9 cellular contexts compared by ENCODE assay signal in genomic region chr12:53985358-53985899, GRCh38. TPM values are rescaled to one million over a fixed set of nuclear protein-coding genes. Genes with fewer than 3 reads are reported as not detected.
DNase-seq lines count a peak whose midpoint lies in the region; ATAC-seq and TF ChIP-seq lines count a peak whose summit lies in the region.
"Had no signal": no experiment of that assay in that cellular context is flagged by ENCODE, and none has a peak within 500 bp of the region (broad histone marks: within the 10 kb centered on the region; RNA-seq: fewer than 3 reads in every experiment).

No MANE protein-coding gene starts in this region.

- H3K9ac ChIP-seq in HUES6 (ENCODE audit: low read length) (peak overlapping the region; percentile 64), neural cell (ENCODE audit: low read length) (no peak overlapping the region)

- TF ChIP-seq EP300 in neural cell (conservative IDR thresholded peaks at IDR 0.05; ENCODE audit: poor library complexity, severe bottlenecking) = no peak

- no peak for TF ChIP-seq CTCF in brain (conservative IDR thresholded peaks at IDR 0.05)
- no peak for TF ChIP-seq CTCF in neural cell (IDR thresholded peaks at IDR 0.05; ENCODE audit: poor library complexity, severe bottlenecking)

- no peak overlapping the region for H3K4me2 ChIP-seq in neural cell (ENCODE audit: low read length)

- no peaks in the 10 kb centered on the region for H4K20me1 ChIP-seq in neural cell (ENCODE audit: insufficient read depth)

- H3K9me3 Mint-ChIP-seq in CD4-positive, CD25-positive, alpha-beta regulatory T cell = peaks cover 0 to 9% (median 0%) of the 10 kb centered on the region in 7 donors
- H3K9me3 Mint-ChIP-seq in brain = peaks cover 0 to 18% (median 0%) of the 10 kb centered on the region in 5 experiments

- peaks cover 30% of the 10 kb centered on the region for H3K4me1 ChIP-seq in CD4-positive, CD25-positive, alpha-beta regulatory T cell (ENCODE audit: control insufficient read depth, insufficient read depth, low read length, poor library complexity, severe bottlenecking)
- 0 out of 2 replicates have a peak, but pooled peaks cover 3% of the 10 kb centered on the region for H3K4me1 ChIP-seq in HUES6 (ENCODE audit: control insufficient read depth, insufficient read depth, low read length)

- no peaks in the 10 kb centered on the region for H3K36me3 Mint-ChIP-seq in CD4-positive, CD25-positive, alpha-beta regulatory T cell
- H3K36me3 Mint-ChIP-seq in brain = no peaks in the 10 kb centered on the region

- H3K4me3 ChIP-seq in CD4-positive, CD25-positive, alpha-beta regulatory T cell (ENCODE audit: low read depth, low read length) = no peak overlapping the region
- H3K4me3 ChIP-seq in HUES6 (ENCODE audit: low read depth, low read length) (peak overlapping the region; percentile 39), neural cell (ENCODE audit: low read length) (peak overlapping the region; percentile 52)

- H3K79me2 ChIP-seq in neural cell (replicated peaks; ENCODE audit: insufficient read depth, low read length) = no peaks in the 10 kb centered on the region

- H3F3A ChIP-seq in neural cell (ENCODE audit: insufficient read depth, low read length, poor library complexity, severe bottlenecking) = no peaks in the 10 kb centered on the region

- H3K9me2 ChIP-seq in neural cell (ENCODE audit: insufficient read depth, low read length) = no peaks in the 10 kb centered on the region

- no peak overlapping the region for H3K27ac ChIP-seq in CD4-positive, CD25-positive, alpha-beta regulatory T cell (ENCODE audit: insufficient read depth, low read length, poor library complexity, severe bottlenecking)
- H3K27ac ChIP-seq in HUES6 (ENCODE audit: low read depth, low read length) (no peak overlapping the region), neural cell (ENCODE audit: low read length) (no peak overlapping the region)

- H3K27me3 Mint-ChIP-seq in CD4-positive, CD25-positive, alpha-beta regulatory T cell = peaks cover 96% of the 10 kb centered on the region
- H3K27me3 Mint-ChIP-seq in brain = peaks cover 100% of the 10 kb centered on the region

- H3K27me3 ChIP-seq in CD4-positive, CD25-positive, alpha-beta regulatory T cell (ENCODE audit: control insufficient read depth, insufficient read depth, low read length) = peaks cover 58% of the 10 kb centered on the region
- H3K27me3 ChIP-seq in HUES6 (ENCODE audit: control insufficient read depth, insufficient read depth, low read length) (peaks cover 100% of the 10 kb centered on the region), neural cell (ENCODE audit: insufficient read depth, low read depth, low read length) (peaks cover 100% of the 10 kb centered on the region)

- ATAC-seq in CD4-positive, CD25-positive, alpha-beta regulatory T cell (ENCODE audit: low read depth in 2 of 2) = no peak
- ATAC-seq in HG02588 (IDR thresholded peaks at IDR 0.05; ENCODE audit: unreplicated experiment) (no peak), GM19351 (IDR thresholded peaks at IDR 0.05; ENCODE audit: unreplicated experiment) (no peak), GM21381 (IDR thresholded peaks at IDR 0.05; ENCODE audit: unreplicated experiment) (no peak)

- H3K4me1 Mint-ChIP-seq in CD4-positive, CD25-positive, alpha-beta regulatory T cell = peaks cover 20 to 65% (median 33%) of the 10 kb centered on the region in 4 donors
- H3K4me1 Mint-ChIP-seq in brain = peaks cover 21% of the 10 kb centered on the region

- no peak for TF ChIP-seq RAD21 in neural cell (conservative IDR thresholded peaks at IDR 0.05)

- no peak overlapping the region for H2AFZ ChIP-seq in neural cell (ENCODE audit: low read depth, low read length)

- DNase-seq in CD4-positive, CD25-positive, alpha-beta regulatory T cell = no peak
- no peak for DNase-seq in SIG-M5 treated with dmso at 0.1 percent for 504 hours (lab: John Stamatoyannopoulos, UW; ENCODE audit: unreplicated experiment)

- peak overlapping the region; percentile 56 to 86 (median 76) for H3K4me3 Mint-ChIP-seq in CD4-positive, CD25-positive, alpha-beta regulatory T cell
- peak overlapping the region; percentile 70 to 90 (median 81) for H3K4me3 Mint-ChIP-seq in brain

- no peak overlapping the region for H3K27ac Mint-ChIP-seq in CD4-positive, CD25-positive, alpha-beta regulatory T cell
- H3K27ac Mint-ChIP-seq in brain = peak overlapping the region in 2 of 5 experiments; percentile 90 to 94

- peaks cover 0 to 5% of the 10 kb centered on the region in 2 experiments for H3K9me3 ChIP-seq in CD4-positive, CD25-positive, alpha-beta regulatory T cell (ENCODE audit: control insufficient read depth in 2 of 2, low read length in 2 of 2)
- H3K9me3 ChIP-seq in HUES6 (ENCODE audit: control insufficient read depth, insufficient read depth, low read depth, low read length) (peaks cover 6% of the 10 kb centered on the region; the same call in 1 of the 2 replicates), neural cell (ENCODE audit: low read length) (no peaks in the 10 kb centered on the region)

- H3K36me3 ChIP-seq in CD4-positive, CD25-positive, alpha-beta regulatory T cell (ENCODE audit: control insufficient read depth, insufficient read depth, low read length) = no peaks in the 10 kb centered on the region
- H3K36me3 ChIP-seq in HUES6 (ENCODE audit: control insufficient read depth, insufficient read depth, low read length) = no peaks in the 10 kb centered on the region
- H3K36me3 ChIP-seq in neural cell (ENCODE audit: insufficient read depth, low read length) = no peaks in the 10 kb centered on the region

TF ChIP-seq in neural cell, 6 proteins besides CTCF, POLR2A, EP300 and RAD21:
- no peak for TF ChIP-seq SMC3 (conservative IDR thresholded peaks at IDR 0.05; ENCODE audit: poor library complexity)
- TF ChIP-seq EZH2 (IDR thresholded peaks at IDR 0.05; ENCODE audit: borderline replicate concordance, insufficient read depth, low read length, poor library complexity, severe bottlenecking) = peak; percentile 45

RNA-seq across cellular contexts. Expression of gene HOXC10, which starts 0.5 kb away (rescaled TPM):
- total RNA-seq in CD4-positive, CD25-positive, alpha-beta regulatory T cell = not detected
- polyA plus RNA-seq in CD4-positive, CD25-positive, alpha-beta regulatory T cell = not detected
- polyA plus RNA-seq in brain (ENCODE audit: insufficient read depth, low read depth, low replicate concordance) (not detected), neural cell (not detected in 2 replicates)
- not detected in 2 replicates for polyA minus RNA-seq in neural cell

RNA-seq across cellular contexts. Expression of gene HOTAIR, which starts 10.7 kb away (rescaled TPM):
- not detected for total RNA-seq in CD4-positive, CD25-positive, alpha-beta regulatory T cell
- polyA plus RNA-seq in CD4-positive, CD25-positive, alpha-beta regulatory T cell = not detected
- polyA plus RNA-seq in brain (ENCODE audit: insufficient read depth, low read depth, low replicate concordance) (not detected), neural cell (not detected in 2 replicates)
- polyA minus RNA-seq in neural cell = not detected in 2 replicates
- total RNA-seq: mesenteric fat pad had no signal

RNA-seq across cellular contexts. Expression of gene HOXC11, which starts 12.5 kb away (rescaled TPM):
- total RNA-seq in CD4-positive, CD25-positive, alpha-beta regulatory T cell = not detected
- polyA plus RNA-seq in CD4-positive, CD25-positive, alpha-beta regulatory T cell = not detected
- not detected for polyA plus RNA-seq in brain (ENCODE audit: insufficient read depth, low read depth, low replicate concordance)
- polyA plus RNA-seq in neural cell = not detected in 2 replicates
- polyA minus RNA-seq in neural cell = not detected in 2 replicates
- total RNA-seq: mesenteric fat pad had no signal

RNA-seq across cellular contexts. Expression of gene HOXC9, which starts 14.5 kb away (rescaled TPM):
- total RNA-seq in CD4-positive, CD25-positive, alpha-beta regulatory T cell = not detected
- not detected for polyA plus RNA-seq in CD4-positive, CD25-positive, alpha-beta regulatory T cell
- polyA plus RNA-seq in brain (ENCODE audit: insufficient read depth, low read depth, low replicate concordance) = not detected
- not detected in 2 replicates for polyA plus RNA-seq in neural cell
- not detected in 2 replicates for polyA minus RNA-seq in neural cell

RNA-seq across cellular contexts. Expression of gene HOXC8, which starts 23.4 kb away (rescaled TPM):
- total RNA-seq in CD4-positive, CD25-positive, alpha-beta regulatory T cell = not detected
- polyA plus RNA-seq in CD4-positive, CD25-positive, alpha-beta regulatory T cell = not detected
- polyA plus RNA-seq in brain (ENCODE audit: insufficient read depth, low read depth, low replicate concordance) = not detected
- not detected in 2 replicates for polyA plus RNA-seq in neural cell
- not detected in 2 replicates for polyA minus RNA-seq in neural cell
